19 cellular contexts compared by ENCODE assay signal in the genomic region with DNA sequence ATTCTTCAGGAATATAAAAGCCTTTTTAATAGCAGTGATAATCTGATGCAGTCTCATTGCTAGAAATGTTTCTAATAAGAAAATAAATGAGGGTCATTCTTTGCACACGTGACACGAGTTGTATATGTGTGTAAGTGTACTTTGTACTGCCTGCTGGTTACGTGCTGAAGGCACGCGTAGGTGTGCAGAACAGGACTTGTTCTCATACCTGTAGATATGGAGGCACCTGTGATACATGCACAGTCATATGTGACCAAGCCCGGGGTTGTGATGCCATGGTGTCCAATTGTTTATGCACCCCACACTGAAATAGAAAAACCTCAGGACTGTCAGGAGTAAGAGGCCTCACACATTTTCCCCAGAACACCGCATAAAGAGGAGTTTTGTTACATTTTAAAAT. TPM values are rescaled to one million over a fixed set of nuclear protein-coding genes. Genes with fewer than 3 reads are reported as not detected.
DNase-seq lines count a peak whose midpoint lies in the region; ATAC-seq and TF ChIP-seq lines count a peak whose summit lies in the region.
"Had no signal": no experiment of that assay in that cellular context is flagged by ENCODE, and none has a peak within 500 bp of the region (broad histone marks: within the 10 kb centered on the region; RNA-seq: fewer than 3 reads in every experiment).

No MANE protein-coding gene starts in this region.

- H3K36me3 ChIP-seq in endocrine pancreas (ENCODE audit: control insufficient read depth, insufficient read depth, low read length) (no peaks in the 10 kb centered on the region), muscle layer of colon (ENCODE audit: insufficient read depth, low read length) (no peaks in the 10 kb centered on the region), tibial nerve (no peaks in the 10 kb centered on the region)
- H3K36me3 ChIP-seq: WERI-Rb-1 had no signal

- H3K27me3 Mint-ChIP-seq in activated naive CD4-positive, alpha-beta T cell treated with anti-CD3 and anti-CD28 coated beads, Interleukin-2, amount 50 U/mL, for 24 hours: no peaks in the 10 kb centered on the region
- H3K27me3 Mint-ChIP-seq: activated CD4-positive, alpha-beta memory T cell treated with anti-CD3 and anti-CD28 coated beads, Interleukin-2, amount 10 ng/mL, durations not matched to agents 7 days and 5 days; central memory CD8-positive, alpha-beta T cell; stimulated activated naive B cell treated with anti-CD40 and anti-IgM and Interleukin-4, amounts not matched to agents 10 μg/mL and 1 μg/mL and 100 μg/mL, for 72 hours had no signal

- H3K9me3 ChIP-seq in endocrine pancreas (ENCODE audit: control insufficient read depth, low read length) (no peaks in the 10 kb centered on the region), muscle layer of colon (ENCODE audit: low read length) (no peaks in the 10 kb centered on the region), tibial nerve (no peaks in the 10 kb centered on the region)
- H3K9me3 ChIP-seq: A549 had no signal

- peak overlapping the region; percentile 61 for H3K4me3 ChIP-seq in endocrine pancreas (ENCODE audit: control insufficient read depth, insufficient read depth, low read length)
- H3K4me3 ChIP-seq in muscle layer of colon (ENCODE audit: low read depth in 1 of 2, low read length in 2 of 2): peak overlapping the region in 1 of 2 donors; percentile 15
- no peak overlapping the region for H3K4me3 ChIP-seq in tibial nerve
- H3K4me3 ChIP-seq: A549 had no signal

- TF ChIP-seq POLR2A in tibial nerve (IDR thresholded peaks at IDR 0.05): no peak

- no peaks in the 10 kb centered on the region for H3K9me3 Mint-ChIP-seq in activated naive CD4-positive, alpha-beta T cell treated with anti-CD3 and anti-CD28 coated beads, Interleukin-2, amount 50 U/mL, for 24 hours
- H3K9me3 Mint-ChIP-seq: activated CD4-positive, alpha-beta memory T cell treated with anti-CD3 and anti-CD28 coated beads, Interleukin-2, amount 10 ng/mL, durations not matched to agents 7 days and 5 days; activated T-helper 1 cell treated with anti-CD3 and anti-CD28 coated beads, Interleukin-12 subunit alpha, Interleukin-12 subunit beta, Interleukin-2, Interleukin-4 antibody, amounts not matched to agents 30 ng/mL and 10 ng/mL and 1 ng/mL, durations not matched to agents 14 hours and 24 hours and 36 hours; central memory CD8-positive, alpha-beta T cell; stimulated activated naive B cell treated with anti-CD40 and anti-IgM and Interleukin-4, amounts not matched to agents 10 μg/mL and 1 μg/mL and 100 μg/mL, for 72 hours had no signal

- no peak for ATAC-seq in GM21619 (IDR thresholded peaks at IDR 0.05; ENCODE audit: unreplicated experiment)
- no peak for ATAC-seq in GM18519 (IDR thresholded peaks at IDR 0.05; ENCODE audit: low FRiP score, unreplicated experiment)
- ATAC-seq: A549; foreskin keratinocyte; Right ventricle myocardium inferior; stimulated activated naive B cell treated with anti-CD40 and anti-IgM and Interleukin-4, amounts not matched to agents 10 μg/mL and 1 μg/mL and 100 μg/mL, for 72 hours had no signal

- H3K4me1 ChIP-seq in endocrine pancreas (ENCODE audit: control insufficient read depth, insufficient read depth, low read length): peaks cover 25% of the 10 kb centered on the region
- peaks cover 70% of the 10 kb centered on the region for H3K4me1 ChIP-seq in muscle layer of colon (ENCODE audit: insufficient read depth, low read length)
- H3K4me1 ChIP-seq in tibial nerve: peaks cover 0 to 100% (median 40%) of the 10 kb centered on the region in 4 donors
- H3K4me1 ChIP-seq: A549 had no signal

- H3K27ac ChIP-seq in muscle layer of colon (ENCODE audit: low read depth, low read length) (peak overlapping the region; percentile 60), tibial nerve (peak overlapping the region in 3 of 4 donors; percentile 7 to 60 (median 22))
- H3K27ac ChIP-seq: A549, foreskin keratinocyte, KMS-11, WERI-Rb-1 had no signal

- H3K9ac ChIP-seq in endocrine pancreas (ENCODE audit: control insufficient read depth, insufficient read depth, low read length) (no peak overlapping the region), muscle layer of colon (ENCODE audit: low read length) (no peak overlapping the region)
- H3K9ac ChIP-seq: KMS-11 had no signal

- H3K36me3 Mint-ChIP-seq in activated naive CD4-positive, alpha-beta T cell treated with anti-CD3 and anti-CD28 coated beads, Interleukin-2, amount 50 U/mL, for 24 hours: peaks cover 3% of the 10 kb centered on the region
- H3K36me3 Mint-ChIP-seq: stimulated activated naive B cell treated with anti-CD40 and anti-IgM and Interleukin-4, amounts not matched to agents 10 μg/mL and 1 μg/mL and 100 μg/mL, for 72 hours had no signal

- DNase-seq in activated naive CD4-positive, alpha-beta T cell treated with Interleukin-2 at 50 U/mL for 16 hours: no peak
- DNase-seq in tibial nerve (ENCODE audit: low spot score in 2 of 2) (no peak), anterior cingulate cortex (lab: John Stamatoyannopoulos, UW) (no peak)
- DNase-seq: activated CD4-positive, alpha-beta memory T cell treated with anti-CD3 and anti-CD28 coated beads, Interleukin-2, amount 10 ng/mL, durations not matched to agents 7 days and 5 days; DMS153; foreskin keratinocyte; H7; stimulated activated naive B cell treated with anti-CD40 and anti-IgM and Interleukin-4, amounts not matched to agents 10 μg/mL and 1 μg/mL and 100 μg/mL, for 72 hours; WERI-Rb-1 had no signal

- peak overlapping the region; percentile 23 for H3K27ac Mint-ChIP-seq in activated naive CD4-positive, alpha-beta T cell treated with anti-CD3 and anti-CD28 coated beads, Interleukin-2, amount 50 U/mL, for 24 hours
- H3K27ac Mint-ChIP-seq: activated CD4-positive, alpha-beta memory T cell treated with anti-CD3 and anti-CD28 coated beads, Interleukin-2, amount 10 ng/mL, durations not matched to agents 7 days and 5 days; activated T-helper 1 cell treated with anti-CD3 and anti-CD28 coated beads, Interleukin-12 subunit alpha, Interleukin-12 subunit beta, Interleukin-2, Interleukin-4 antibody, amounts not matched to agents 30 ng/mL and 10 ng/mL and 1 ng/mL, durations not matched to agents 14 hours and 24 hours and 36 hours; stimulated activated naive B cell treated with anti-CD40 and anti-IgM and Interleukin-4, amounts not matched to agents 10 μg/mL and 1 μg/mL and 100 μg/mL, for 72 hours had no signal

- no peak overlapping the region for H3K4me3 Mint-ChIP-seq in activated naive CD4-positive, alpha-beta T cell treated with anti-CD3 and anti-CD28 coated beads, Interleukin-2, amount 50 U/mL, for 24 hours
- H3K4me3 Mint-ChIP-seq: activated CD4-positive, alpha-beta memory T cell treated with anti-CD3 and anti-CD28 coated beads, Interleukin-2, amount 10 ng/mL, durations not matched to agents 7 days and 5 days; activated T-helper 1 cell treated with anti-CD3 and anti-CD28 coated beads, Interleukin-12 subunit alpha, Interleukin-12 subunit beta, Interleukin-2, Interleukin-4 antibody, amounts not matched to agents 30 ng/mL and 10 ng/mL and 1 ng/mL, durations not matched to agents 14 hours and 24 hours and 36 hours; central memory CD8-positive, alpha-beta T cell; stimulated activated naive B cell treated with anti-CD40 and anti-IgM and Interleukin-4, amounts not matched to agents 10 μg/mL and 1 μg/mL and 100 μg/mL, for 72 hours had no signal

- H3K27me3 ChIP-seq in endocrine pancreas (ENCODE audit: control insufficient read depth, insufficient read depth, low read length) (no peaks in the 10 kb centered on the region), muscle layer of colon (ENCODE audit: control insufficient read depth in 1 of 2, insufficient read depth in 2 of 2, low read length in 2 of 2) (no peaks in the 10 kb centered on the region), tibial nerve (no peaks in the 10 kb centered on the region)
- H3K27me3 ChIP-seq: foreskin keratinocyte had no signal

- H3K4me1 Mint-ChIP-seq in activated naive CD4-positive, alpha-beta T cell treated with anti-CD3 and anti-CD28 coated beads, Interleukin-2, amount 50 U/mL, for 24 hours: peaks cover 94% of the 10 kb centered on the region

- TF ChIP-seq CTCF in tibial nerve (IDR thresholded peaks at IDR 0.05): no peak

- 68 to 75% methylated on average over 7 of the region's 7 CpGs for WGBS in tibial nerve, 2 donors

- no peak for TF ChIP-seq EP300 in tibial nerve (IDR thresholded peaks at IDR 0.05)

RNA-seq across cellular contexts. Expression of a gene that starts 9.1 kb away (rescaled TPM):
- 10 to 100 TPM; 15.6 to 23.7 (median 18.3) TPM for total RNA-seq in tibial nerve

RNA-seq across cellular contexts. Expression of a gene that starts 10.7 kb away (rescaled TPM):
- total RNA-seq in tibial nerve: 10 to 100 TPM; 12.7 to 35.9 (median 24.5) TPM
